ENCODE assay signal across 8 cellular contexts in genomic region chrX:56248492-56248891, GRCh38. TPM values are rescaled to one million over a fixed set of nuclear protein-coding genes. Genes with fewer than 3 reads are reported as not detected.
A peak's percentile ranks its signal among the peaks of the same experiment; 100 is the strongest.
DNase-seq lines count a peak whose midpoint lies in the region; ATAC-seq and TF ChIP-seq lines count a peak whose summit lies in the region.

No MANE protein-coding gene starts in this region.

- no peaks in the 10 kb centered on the region for H3K36me3 ChIP-seq in ovary

- H3K4me3 ChIP-seq in ovary = no peak overlapping the region

- no peaks in the 10 kb centered on the region for H3K9me3 ChIP-seq in ovary

- no peaks in the 10 kb centered on the region for H3K27me3 ChIP-seq in ovary

- in situ Hi-C loops in ACHN (cut with HindIII; ENCODE audit: low pct_ligation_motif_present, low pct_unique_long_range_greater_than_20kb, low sequenced_read_pairs) (no loop called here), GM13977 (cut with MboI; ENCODE audit: low pct_unique_long_range_greater_than_20kb, low sequenced_read_pairs, unreplicated experiment) (loop anchor here (25.0 kb wide), 1 partner anchor 336 kb away; no protein-coding TSS in a partner anchor)

- H3K27ac ChIP-seq in ovary = no peak overlapping the region

- WGBS in ovary, 3 donors = 5 to 8% (median 6%) methylated on average over 5 of the region's 5 CpGs

- no peaks in the 10 kb centered on the region for H3K4me1 ChIP-seq in ovary (ENCODE audit: insufficient read depth)

- DNase-seq in ACHN (peak; percentile 45), GM13977 (ENCODE audit: low spot score) (peak; percentile 52), NCI-H82 (lab: John Stamatoyannopoulos, UW) (peak; percentile 72), activated T-cell treated with anti-CD3 and anti-CD28 coated beads for 24 hours (ENCODE audit: low read depth) (peak; percentile 20), fibroblast of gingiva (ENCODE audit: low read depth) (peak; percentile 24), ovary (peak; percentile 36 to 65 (median 52))

- TF ChIP-seq EP300 in ovary (IDR thresholded peaks at IDR 0.05) = no peak

- TF ChIP-seq POLR2A in ovary (IDR thresholded peaks at IDR 0.05) = no peak

- ATAC-seq in HG03045 (IDR thresholded peaks at IDR 0.05; ENCODE audit: unreplicated experiment) = peak; percentile 59
- no peak for ATAC-seq in HG03571 (IDR thresholded peaks at IDR 0.05; ENCODE audit: unreplicated experiment)

- TF ChIP-seq CTCF in GM13977 (IDR thresholded peaks at IDR 0.05; ENCODE audit: extremely low read depth, insufficient read depth, missing control alignments) (peak; percentile 70), ovary (IDR thresholded peaks at IDR 0.05) (peak in 1 of 3 donors; percentile 37)

- intact Hi-C loops in ovary (cut with DNase I) = no loop called here

RNA-seq across cellular contexts. Expression of gene KLF8, which starts 16.3 kb away (rescaled TPM):
- 10 to 100 TPM; 10.3 to 25.1 (median 13.6) TPM for total RNA-seq in ovary
- polyA plus RNA-seq in ovary = 10 to 100 TPM in 1 of 2 donors, 1 to 10 TPM in 1; 9.5 to 16.8 TPM

Comparison
In these comparisons a context has a peak if more than half of its experiments do, and no peak if none do; other contexts are left out.
1. DNase-seq: peak in every context shown above with its lines; median percentile 72 in NCI-H82; 52 in GM13977; 52 in ovary; 45 in ACHN; 24 in fibroblast of gingiva; 20 in activated T-cell treated with anti-CD3 and anti-CD28 coated beads for 24 hours.